Comparison of ENCODE assay signal across 1 cellular context in genomic region chr1:75673399-75673798, GRCh38.
TF ChIP-seq lines count a peak whose summit lies in the region.

No MANE protein-coding gene starts in this region.

TF ChIP-seq in HepG2, 621 proteins besides CTCF, POLR2A, EP300 and RAD21:
- TF ChIP-seq NAIF1 (CRISPR knock-in tag; IDR thresholded peaks at IDR 0.05; ENCODE audit: borderline replicate concordance) (no peak), SNAPC2 (CRISPR knock-in tag; IDR thresholded peaks at IDR 0.05) (no peak), SMC3 (IDR thresholded peaks at IDR 0.05; ENCODE audit: low read length) (no peak), ZNF652 (CRISPR knock-in tag; IDR thresholded peaks at IDR 0.05; ENCODE audit: borderline replicate concordance, low read depth) (no peak), RFX1 (IDR thresholded peaks at IDR 0.05) (no peak), MAFF (IDR thresholded peaks at IDR 0.05; ENCODE audit: low read depth, low read length) (no peak)
